8 cellular contexts compared by ENCODE assay signal in the genomic region with DNA sequence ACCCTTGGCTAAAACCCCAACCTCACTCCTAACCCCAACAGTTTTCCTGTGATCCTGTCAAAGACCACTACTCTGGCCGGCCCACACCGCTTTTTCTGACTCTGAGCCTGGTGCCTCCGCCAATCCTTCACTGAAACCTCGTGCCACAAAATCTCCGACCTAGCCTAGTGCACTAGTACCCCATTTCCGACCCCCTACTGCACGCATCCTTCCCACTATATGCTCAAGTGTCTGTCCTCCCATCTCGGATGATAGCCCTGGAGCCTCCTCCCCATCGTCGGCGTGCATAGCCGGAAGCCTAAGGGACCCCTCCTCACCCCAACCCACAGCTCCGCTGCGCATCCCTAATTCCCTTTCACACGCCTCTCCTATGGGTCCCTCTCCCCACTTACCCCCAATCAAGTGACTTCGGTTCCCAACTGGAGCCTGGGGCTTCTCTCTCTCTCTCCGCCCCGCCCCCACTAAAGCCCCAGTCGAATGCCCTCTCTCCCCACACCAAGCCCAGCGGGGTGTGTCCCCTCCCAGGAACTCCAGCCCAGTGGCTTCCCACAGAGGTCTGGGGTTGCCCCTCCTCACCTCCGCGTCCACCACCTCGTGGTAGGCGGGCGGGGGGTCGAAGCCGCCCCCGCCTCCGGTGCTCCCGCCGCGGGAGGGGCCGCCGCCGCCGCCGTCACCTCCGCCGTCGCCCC. TPM values are rescaled to one million over a fixed set of nuclear protein-coding genes. Genes with fewer than 3 reads are reported as not detected.
A peak's percentile ranks its signal among the peaks of the same experiment; 100 is the strongest.
DNase-seq lines count a peak whose midpoint lies in the region; ATAC-seq lines count a peak whose summit lies in the region.

No MANE protein-coding gene starts in this region.

- H3K4me1 ChIP-seq in Karpas-422 (ENCODE audit: low read length), result peaks cover 67% of the 10 kb centered on the region

- in situ Hi-C loops in G401 (cut with HindIII; ENCODE audit: low sequenced_read_pairs), result no loop called here

- H3K4me3 ChIP-seq in Karpas-422 (ENCODE audit: low read length), result peak overlapping the region; percentile 91

- H3K79me2 ChIP-seq in Karpas-422 (ENCODE audit: low read length), result peaks cover 66% of the 10 kb centered on the region

- peak overlapping the region; percentile 96 for H3K9ac ChIP-seq in Karpas-422 (ENCODE audit: low read length)

- peak overlapping the region; percentile 87 for H3K27ac ChIP-seq in Karpas-422 (ENCODE audit: low read length)

- H3K9me2 ChIP-seq in Karpas-422 (replicated peaks; ENCODE audit: insufficient read depth, low read length), result no peaks in the 10 kb centered on the region

- DNase-seq in G401 (ENCODE audit: low spot score) (peak; percentile 53), Karpas-422 (peak; percentile 78), memory B cell (ENCODE audit: low spot score in 2 of 2) (peak; percentile 9 to 34), DMS153 (lab: John Stamatoyannopoulos, UW) (no peak)
- DNase-seq in activated CD4-positive, alpha-beta T cell treated with anti-CD3 and anti-CD28 coated beads for 36 hours, result peak; percentile 57
- DNase-seq in effector CD4-positive, alpha-beta T cell, result peak; percentile 30
- peak; percentile 64 for DNase-seq in stimulated activated naive B cell treated with anti-CD40 and anti-IgM and Interleukin-4, amounts not matched to agents 10 μg/mL and 1 μg/mL and 100 μg/mL, for 72 hours

- peak overlapping the region; percentile 97 for H3K4me3 Mint-ChIP-seq in activated CD4-positive, alpha-beta T cell treated with anti-CD3 and anti-CD28 coated beads for 36 hours
- peak overlapping the region; percentile 91 for H3K4me3 Mint-ChIP-seq in memory B cell
- peak overlapping the region; percentile 95 for H3K4me3 Mint-ChIP-seq in stimulated activated naive B cell treated with anti-CD40 and anti-IgM and Interleukin-4, amounts not matched to agents 10 μg/mL and 1 μg/mL and 100 μg/mL, for 72 hours

- H3K4me1 Mint-ChIP-seq in activated CD4-positive, alpha-beta T cell treated with anti-CD3 and anti-CD28 coated beads for 36 hours, result peaks cover 65% of the 10 kb centered on the region
- peaks cover 58% of the 10 kb centered on the region for H3K4me1 Mint-ChIP-seq in memory B cell
- H3K4me1 Mint-ChIP-seq in stimulated activated naive B cell treated with anti-CD40 and anti-IgM and Interleukin-4, amounts not matched to agents 10 μg/mL and 1 μg/mL and 100 μg/mL, for 72 hours, result peaks cover 49 to 65% of the 10 kb centered on the region in 2 donors

- no peaks in the 10 kb centered on the region for H3K27me3 ChIP-seq in Karpas-422 (ENCODE audit: low read length)

- intact Hi-C loops in activated CD4-positive, alpha-beta T cell treated with anti-CD3 and anti-CD28 coated beads for 36 hours (cut with DNase I, micrococcal nuclease), result loop anchor here (2.0 to 10.0 kb wide), 6 partner anchors 47 to 500 kb away; a partner anchor contains a TSS

- peak; percentile 30 for ATAC-seq in GM21786 (IDR thresholded peaks at IDR 0.05; ENCODE audit: unreplicated experiment)
- ATAC-seq in activated CD4-positive, alpha-beta T cell treated with anti-CD3 and anti-CD28 coated beads for 36 hours, result no peak
- peak; percentile 3 for ATAC-seq in memory B cell (ENCODE audit: low read depth)
- peak; percentile 43 to 48 for ATAC-seq in stimulated activated naive B cell treated with anti-CD40 and anti-IgM and Interleukin-4, amounts not matched to agents 10 μg/mL and 1 μg/mL and 100 μg/mL, for 72 hours (replicated peaks)

- H3K27ac Mint-ChIP-seq in activated CD4-positive, alpha-beta T cell treated with anti-CD3 and anti-CD28 coated beads for 36 hours, result peak overlapping the region; percentile 90
- H3K27ac Mint-ChIP-seq in memory B cell, result peak overlapping the region; percentile 81
- H3K27ac Mint-ChIP-seq in stimulated activated naive B cell treated with anti-CD40 and anti-IgM and Interleukin-4, amounts not matched to agents 10 μg/mL and 1 μg/mL and 100 μg/mL, for 72 hours, result peak overlapping the region; percentile 97

- H3K36me3 Mint-ChIP-seq in activated CD4-positive, alpha-beta T cell treated with anti-CD3 and anti-CD28 coated beads for 36 hours (ENCODE audit: low read depth), result peaks cover 9% of the 10 kb centered on the region
- no peaks in the 10 kb centered on the region for H3K36me3 Mint-ChIP-seq in memory B cell
- peaks cover 20 to 33% of the 10 kb centered on the region in 2 donors for H3K36me3 Mint-ChIP-seq in stimulated activated naive B cell treated with anti-CD40 and anti-IgM and Interleukin-4, amounts not matched to agents 10 μg/mL and 1 μg/mL and 100 μg/mL, for 72 hours

- no peaks in the 10 kb centered on the region for H3K9me3 Mint-ChIP-seq in activated CD4-positive, alpha-beta T cell treated with anti-CD3 and anti-CD28 coated beads for 36 hours (ENCODE audit: low read depth)
- no peaks in the 10 kb centered on the region for H3K9me3 Mint-ChIP-seq in memory B cell
- H3K9me3 Mint-ChIP-seq in stimulated activated naive B cell treated with anti-CD40 and anti-IgM and Interleukin-4, amounts not matched to agents 10 μg/mL and 1 μg/mL and 100 μg/mL, for 72 hours, result no peaks in the 10 kb centered on the region

- peak overlapping the region; percentile 72 for H3K4me2 ChIP-seq in Karpas-422 (ENCODE audit: low read depth, low read length, poor library complexity, severe bottlenecking)

- no peaks in the 10 kb centered on the region for H3K36me3 ChIP-seq in Karpas-422 (ENCODE audit: insufficient read depth, low read length)

- CTCF ChIA-PET in activated CD4-positive, alpha-beta T cell treated with anti-CD3 and anti-CD28 coated beads for 36 hours (lab: Charles Lee), result interaction anchor here (0.5 to 1.6 kb wide), 2 partner anchors 16 to 269 kb away, joined by 3 read pairs; no protein-coding TSS in a partner anchor

- POLR2A ChIA-PET in activated CD4-positive, alpha-beta T cell treated with anti-CD3 and anti-CD28 coated beads for 36 hours (lab: Charles Lee), result interaction anchor here (1.2 kb wide), 1 partner anchor 17 kb away, joined by 3 read pairs; no protein-coding TSS in a partner anchor

- no peaks in the 10 kb centered on the region for H3K27me3 Mint-ChIP-seq in activated CD4-positive, alpha-beta T cell treated with anti-CD3 and anti-CD28 coated beads for 36 hours
- no peaks in the 10 kb centered on the region for H3K27me3 Mint-ChIP-seq in memory B cell
- no peaks in the 10 kb centered on the region for H3K27me3 Mint-ChIP-seq in stimulated activated naive B cell treated with anti-CD40 and anti-IgM and Interleukin-4, amounts not matched to agents 10 μg/mL and 1 μg/mL and 100 μg/mL, for 72 hours

- no peaks in the 10 kb centered on the region for H3K9me3 ChIP-seq in Karpas-422 (ENCODE audit: low read length)

- H4K20me1 ChIP-seq in Karpas-422 (ENCODE audit: insufficient read depth, low read depth, low read length), result no peaks in the 10 kb centered on the region

- no peak overlapping the region for H2AFZ ChIP-seq in Karpas-422 (ENCODE audit: low read length)

RNA-seq across cellular contexts. Expression of a gene that starts 0.8 kb away (rescaled TPM):
- 14.3 and 20.8 TPM in 2 replicates for total RNA-seq in G401 (2014; rRNA removed; shearing (Covaris generic))
- 53.9 and 89.8 TPM in 2 replicates for total RNA-seq in Karpas-422 (2014; rRNA removed; shearing (Covaris generic); ENCODE audit: low replicate concordance)
- total RNA-seq in activated CD4-positive, alpha-beta T cell treated with anti-CD3 and anti-CD28 coated beads for 36 hours, result 10 to 100 TPM; 37.0 to 39.7 TPM
